In the genomic region with DNA sequence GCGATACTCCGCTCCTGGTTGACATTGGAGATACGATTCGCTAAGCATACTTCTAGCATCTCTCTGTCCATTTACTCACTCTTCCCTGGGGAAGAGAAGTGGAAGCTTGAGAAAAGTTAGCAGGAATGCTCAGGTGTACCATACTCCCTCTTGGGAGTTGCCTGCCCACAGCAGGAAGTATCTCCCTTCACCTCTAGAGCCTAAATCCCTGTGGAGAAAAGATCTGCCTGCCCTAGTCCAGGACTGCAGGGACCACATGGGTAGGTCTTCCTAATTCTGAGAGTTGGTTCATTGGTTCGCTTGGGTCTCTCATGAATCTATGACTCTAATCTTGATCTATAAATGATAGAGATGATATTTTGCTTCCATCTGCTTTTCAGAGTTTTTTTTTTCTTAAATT, we compare ENCODE assay signal across 21 cellular contexts.
"Had no signal": no experiment of that assay in that cellular context is flagged by ENCODE, and none has a peak within 500 bp of the region (broad histone marks: within the 10 kb centered on the region; RNA-seq: fewer than 3 reads in every experiment).

No MANE protein-coding gene starts in this region.

- H3K4me3 ChIP-seq: K562, PC-9, Peyer's patch, SJCRH30 had no signal

- H3K9me3 ChIP-seq: Peyer's patch, SJCRH30 had no signal

- H3K27ac ChIP-seq: HL-60, KMS-11, PC-9, Peyer's patch, SJCRH30 had no signal

- H3K36me3 ChIP-seq: Peyer's patch, SJCRH30 had no signal

- H3K27me3 ChIP-seq: Peyer's patch, SJCRH30 had no signal

- H3K4me2 ChIP-seq: KMS-11, PC-9 had no signal

- H3K4me3 Mint-ChIP-seq: IgD-negative memory B cell had no signal

- DNase-seq: MV-4-11; NCI-H1048; NCI-H1436 treated with DMSO at 0.1 percent for 48 hours; NCI-H1694; NCI-H187 treated with DMSO at 0.1 percent for 48 hours; NCI-H2029 treated with DMSO at 0.1 percent for 48 hours; NCI-H2171 treated with DMSO at 0.1 percent for 48 hours; NCI-H345; NCI-H446 treated with DMSO at 0.1 percent for 48 hours; NCI-H510A treated with DMSO at 0.1 percent for 48 hours; NCI-H526; NK-92 treated with Interleukin-12 subunit alpha and Interleukin-12 subunit beta, amount 100 ng/mL, for 24 hours; PC-9; Peyer's patch; SHP77 treated with DMSO at 0.1 percent for 48 hours; SJCRH30 had no signal

- H3K4me1 ChIP-seq: SJCRH30 had no signal

- H3K36me3 Mint-ChIP-seq: IgD-negative memory B cell had no signal

- H3K9me3 Mint-ChIP-seq: IgD-negative memory B cell had no signal

- ATAC-seq: K562, Right ventricle myocardium inferior had no signal

- H3K27ac Mint-ChIP-seq: IgD-negative memory B cell had no signal

- H3K9ac ChIP-seq: KMS-11 had no signal

- H3K4me1 Mint-ChIP-seq: IgD-negative memory B cell had no signal

- H2AFZ ChIP-seq: PC-9 had no signal
